In genomic region chr22:19850482-19851109, GRCh38 we compare ENCODE assay signal across 1 cellular context.
TF ChIP-seq lines count a peak whose summit lies in the region.

No MANE protein-coding gene starts in this region.

TF ChIP-seq in endothelial cell of umbilical vein, 7 proteins besides CTCF, POLR2A, EP300 and RAD21:
- TF ChIP-seq MYC (IDR thresholded peaks at IDR 0.05; ENCODE audit: low read depth, low read length) (no peak), GATA2 (IDR thresholded peaks at IDR 0.05; ENCODE audit: insufficient read depth, insufficient read length, low read depth, low read length) (no peak), JUN (IDR thresholded peaks at IDR 0.05; ENCODE audit: borderline replicate concordance, insufficient read depth, insufficient read length, low read depth) (no peak), EZH2 (IDR thresholded peaks at IDR 0.05; ENCODE audit: borderline replicate concordance, low read depth, low read length, severe bottlenecking) (no peak), MAX (IDR thresholded peaks at IDR 0.05; ENCODE audit: insufficient read depth, insufficient read length) (no peak), POLR2AphosphoS5 (IDR thresholded peaks at IDR 0.05; ENCODE audit: insufficient read depth, low read depth, low read length) (no peak), FOS (IDR thresholded peaks at IDR 0.05; ENCODE audit: borderline replicate concordance, insufficient read depth, low read length) (no peak)
